ENCODE assay signal across 19 cellular contexts in the genomic region with DNA sequence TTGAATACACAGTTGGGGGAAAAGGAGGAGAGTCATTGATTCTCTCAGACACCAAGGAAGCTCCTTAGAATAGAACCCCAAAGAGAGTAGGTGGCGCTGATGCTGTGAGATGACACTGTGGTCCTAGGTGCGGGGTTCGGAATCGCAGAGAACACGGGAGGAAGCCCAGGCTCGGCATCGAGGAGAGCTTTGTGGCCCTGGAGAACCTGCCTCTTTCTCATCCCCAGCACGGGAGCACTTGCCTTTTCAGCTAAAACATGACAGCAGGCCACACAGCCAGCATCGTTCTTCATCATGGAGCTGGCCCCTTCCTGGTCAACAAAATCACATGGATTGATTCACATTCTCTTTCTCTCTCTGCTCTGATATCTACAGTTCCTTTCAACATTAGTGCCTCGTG.
DNase-seq lines count a peak whose midpoint lies in the region; ATAC-seq and TF ChIP-seq lines count a peak whose summit lies in the region.
"Had no signal": no experiment of that assay in that cellular context is flagged by ENCODE, and none has a peak within 500 bp of the region (broad histone marks: within the 10 kb centered on the region; RNA-seq: fewer than 3 reads in every experiment).

No MANE protein-coding gene starts in this region.

- no peaks in the 10 kb centered on the region for H3K4me1 ChIP-seq in right cardiac atrium (ENCODE audit: control insufficient read depth, insufficient read depth, low read length)
- H3K4me1 ChIP-seq in osteoblast (ENCODE audit: insufficient read depth, low read length): no peaks in the 10 kb centered on the region
- H3K4me1 ChIP-seq: Caco-2, HAP-1 had no signal

- no peak for ATAC-seq in right cardiac atrium
- no peak for ATAC-seq in activated CD4-positive, CD25-positive, alpha-beta regulatory T cell treated with anti-CD3 and anti-CD28 coated beads, Interleukin-2, amount 50 U/mL, for 24 hours
- ATAC-seq in HG03280 (IDR thresholded peaks at IDR 0.05; ENCODE audit: unreplicated experiment): no peak
- ATAC-seq: CD8-positive, alpha-beta T cell had no signal

- no peaks in the 10 kb centered on the region for H4K20me1 ChIP-seq in osteoblast (ENCODE audit: insufficient read depth, low read length)
- H4K20me1 ChIP-seq: BLaER1 had no signal

- DNase-seq in cardiac septum (ENCODE audit: low spot score) (peak; percentile 55), right cardiac atrium (no peak), nephron progenitor cell (no peak), osteoblast (ENCODE audit: insufficient read length, low spot score, missing footprints) (peak; percentile 39), occipital lobe (lab: John Stamatoyannopoulos, UW) (no peak)
- DNase-seq: Caco-2; CD4-positive, CD25-positive, alpha-beta regulatory T cell; CD8-positive, alpha-beta T cell; DMS153; DND-41; GOT3; HFFc6 had no signal

- H3K36me3 Mint-ChIP-seq in nephron progenitor cell (ENCODE audit: low read depth): peaks cover 66% of the 10 kb centered on the region
- H3K36me3 Mint-ChIP-seq: CD4-positive, CD25-positive, alpha-beta regulatory T cell; CD8-positive, alpha-beta T cell had no signal

- H3K27me3 Mint-ChIP-seq in nephron progenitor cell (ENCODE audit: low read depth, poor library complexity): no peaks in the 10 kb centered on the region
- H3K27me3 Mint-ChIP-seq: CD4-positive, CD25-positive, alpha-beta regulatory T cell had no signal

- no peaks in the 10 kb centered on the region for H3K36me3 ChIP-seq in osteoblast (ENCODE audit: insufficient read depth, low read length)
- H3K36me3 ChIP-seq: BLaER1, HAP-1 had no signal

- H2AFZ ChIP-seq in osteoblast (ENCODE audit: low read length): no peak overlapping the region

- H3K27ac ChIP-seq in right cardiac atrium (ENCODE audit: low read length): no peak overlapping the region
- H3K27ac ChIP-seq in osteoblast (ENCODE audit: low read depth, low read length): no peak overlapping the region
- H3K27ac ChIP-seq: 22Rv1, BLaER1, C4-2B had no signal

- H3K4me3 ChIP-seq in right cardiac atrium (ENCODE audit: low read length): no peak overlapping the region
- no peak overlapping the region for H3K4me3 ChIP-seq in osteoblast (ENCODE audit: insufficient read depth, low read length)
- H3K4me3 ChIP-seq: BLaER1, HAP-1 had no signal

- H3K4me1 Mint-ChIP-seq in nephron progenitor cell: peaks cover 45% of the 10 kb centered on the region
- H3K4me1 Mint-ChIP-seq: CD4-positive, CD25-positive, alpha-beta regulatory T cell had no signal

- peak overlapping the region; percentile 24 for H3K27ac Mint-ChIP-seq in nephron progenitor cell
- H3K27ac Mint-ChIP-seq: B cell; CD4-positive, CD25-positive, alpha-beta regulatory T cell; CD8-positive, alpha-beta T cell; HFFc6 had no signal

- H3K4me2 ChIP-seq in osteoblast (ENCODE audit: insufficient read depth, low read length): no peak overlapping the region
- H3K4me2 ChIP-seq: BLaER1 had no signal

- WGBS in right cardiac atrium: 90% methylated on average over 10 of the region's 10 CpGs

- H3K9me3 ChIP-seq in right cardiac atrium (ENCODE audit: control insufficient read depth, low read length) (no peaks in the 10 kb centered on the region), osteoblast (ENCODE audit: low read depth, low read length) (no peaks in the 10 kb centered on the region)
- H3K9me3 ChIP-seq: Caco-2, HAP-1 had no signal

- H3K27me3 ChIP-seq in right cardiac atrium (ENCODE audit: control insufficient read depth, insufficient read depth): no peaks in the 10 kb centered on the region
- no peaks in the 10 kb centered on the region for H3K27me3 ChIP-seq in osteoblast (ENCODE audit: insufficient read depth, low read length)
- H3K27me3 ChIP-seq: BLaER1 had no signal

- H3K79me2 ChIP-seq in osteoblast (ENCODE audit: insufficient read depth, low read length): no peaks in the 10 kb centered on the region

- TF ChIP-seq CTCF in nephron progenitor cell (IDR thresholded peaks at IDR 0.05) (no peak), osteoblast (IDR thresholded peaks at IDR 0.05; ENCODE audit: extremely low read depth, low read depth, low read length) (no peak)

- no peak overlapping the region for H3K4me3 Mint-ChIP-seq in nephron progenitor cell
- H3K4me3 Mint-ChIP-seq: B cell; CD4-positive, CD25-positive, alpha-beta regulatory T cell; CD8-positive, alpha-beta T cell; HFFc6 had no signal

- H3K9me3 Mint-ChIP-seq in nephron progenitor cell: no peaks in the 10 kb centered on the region
- H3K9me3 Mint-ChIP-seq: CD8-positive, alpha-beta T cell; HFFc6 had no signal

- intact Hi-C loops in cardiac septum (cut with DNase I) (no loop called here), right cardiac atrium (cut with DNase I) (no loop called here)

Comparison
In these comparisons a context has a peak if more than half of its experiments do, and no peak if none do; other contexts are left out.
1. DNase-seq: peak in cardiac septum (single experiment) and osteoblast (single experiment); none in right cardiac atrium (0 of 3), nephron progenitor cell (single experiment) and occipital lobe (single experiment).